Comparison of ENCODE assay signal across 1 cellular context in genomic region chr16:81314603-81315270, GRCh38.
TF ChIP-seq lines count a peak whose summit lies in the region.

GAN (plus strand) TSS chr16:81314962; CDS start chr16:81315114, 152 bp downstream.

TF ChIP-seq in HepG2, 621 proteins besides CTCF, POLR2A, EP300 and RAD21 (continued from another document and continues in another):
- TF ChIP-seq DZIP1 (CRISPR knock-in tag; IDR thresholded peaks at IDR 0.05) (peak; percentile 52), FLYWCH1 (CRISPR knock-in tag; IDR thresholded peaks at IDR 0.05) (no peak), ZNF770 (CRISPR knock-in tag; IDR thresholded peaks at IDR 0.05) (0 out of 2 replicates have a peak, but pooled peaks have one; percentile 6), NR2F6 (IDR thresholded peaks at IDR 0.05) (no peak), NR2F6 (CRISPR knock-in tag; IDR thresholded peaks at IDR 0.05) (peak; percentile 45; the same call in 1 of the 2 replicates), NRL (CRISPR knock-in tag; IDR thresholded peaks at IDR 0.05; ENCODE audit: borderline replicate concordance) (peak; percentile 78; the same call in 1 of the 2 replicates), CSRNP2 (CRISPR knock-in tag; conservative IDR thresholded peaks at IDR 0.05; ENCODE audit: low read depth) (no peak), GATAD1 (CRISPR knock-in tag; IDR thresholded peaks at IDR 0.05) (peak; percentile 97), TARDBP (CRISPR knock-in tag; IDR thresholded peaks at IDR 0.05) (peak; percentile 89; the same call in 1 of the 2 replicates), ATF1 (CRISPR knock-in tag; IDR thresholded peaks at IDR 0.05) (peak; percentile 98), HNF1B (CRISPR knock-in tag; IDR thresholded peaks at IDR 0.05) (peak; percentile 49; the same call in 1 of the 2 replicates), TFAP4 (IDR thresholded peaks at IDR 0.05; ENCODE audit: borderline replicate concordance, low read depth) (peak; percentile 98), CEBPG (CRISPR knock-in tag; IDR thresholded peaks at IDR 0.05) (no peak), ZNF619 (CRISPR knock-in tag; IDR thresholded peaks at IDR 0.05) (peak; percentile 95), ZNF543 (CRISPR knock-in tag; IDR thresholded peaks at IDR 0.05) (no peak), ELK4 (CRISPR knock-in tag; IDR thresholded peaks at IDR 0.05; ENCODE audit: borderline replicate concordance) (no peak), RFXANK (CRISPR knock-in tag; IDR thresholded peaks at IDR 0.05) (no peak), ATF7 (IDR thresholded peaks at IDR 0.05) (no peak), ATF7 (CRISPR knock-in tag; IDR thresholded peaks at IDR 0.05) (peak; percentile 80; the same call in 1 of the 2 replicates), TBX3 (IDR thresholded peaks at IDR 0.05; ENCODE audit: borderline replicate concordance) (peak; percentile 72; the same call in 1 of the 2 replicates), ZEB1 (IDR thresholded peaks at IDR 0.05; ENCODE audit: insufficient replicate concordance, low read depth) (peak; percentile 22), SPEN (CRISPR knock-in tag; IDR thresholded peaks at IDR 0.05; ENCODE audit: low read depth) (peak; percentile 96), E2F1 (CRISPR knock-in tag; IDR thresholded peaks at IDR 0.05) (peak; percentile 73; the same call in 1 of the 2 replicates), ELF1 (CRISPR knock-in tag; IDR thresholded peaks at IDR 0.05) (peak; percentile 76), ZNF451 (CRISPR knock-in tag; IDR thresholded peaks at IDR 0.05) (peak; percentile 90), SALL2 (CRISPR knock-in tag; IDR thresholded peaks at IDR 0.05) (peak; percentile 92), SKI (IDR thresholded peaks at IDR 0.05; ENCODE audit: partially characterized antibody) (peak; percentile 58), HOMEZ (CRISPR knock-in tag; IDR thresholded peaks at IDR 0.05; ENCODE audit: low read depth) (peak; percentile 62), ZNF724P (CRISPR knock-in tag; IDR thresholded peaks at IDR 0.05; ENCODE audit: borderline replicate concordance) (peak; percentile 66; the same call in 1 of the 2 replicates), U2AF1 (optimal IDR thresholded peaks at IDR 0.05; ENCODE audit: low read depth, low read length) (peak; percentile 59), KDM1A (CRISPR knock-in tag; IDR thresholded peaks at IDR 0.05) (peak; percentile 75; the same call in 1 of the 2 replicates), TFDP1 (CRISPR knock-in tag; IDR thresholded peaks at IDR 0.05; ENCODE audit: borderline replicate concordance) (peak; percentile 88; the same call in 1 of the 2 replicates), CREM (IDR thresholded peaks at IDR 0.05) (peak; percentile 98), CREM (CRISPR knock-in tag; IDR thresholded peaks at IDR 0.05) (peak; percentile 91), SUZ12 (IDR thresholded peaks at IDR 0.05; ENCODE audit: low read depth, low read length) (no peak), GMEB1 (CRISPR knock-in tag; IDR thresholded peaks at IDR 0.05; ENCODE audit: borderline replicate concordance) (peak; percentile 97), MIER2 (CRISPR knock-in tag; IDR thresholded peaks at IDR 0.05) (peak; percentile 25; the same call in 1 of the 2 replicates), BCL6 (CRISPR knock-in tag; IDR thresholded peaks at IDR 0.05) (peak; percentile 27; the same call in 1 of the 2 replicates), MYPOP (CRISPR knock-in tag; IDR thresholded peaks at IDR 0.05) (peak; percentile 85), ZNF446 (CRISPR knock-in tag; IDR thresholded peaks at IDR 0.05) (0 out of 2 replicates have a peak, but pooled peaks have one; percentile 26), MXD1 (CRISPR knock-in tag; IDR thresholded peaks at IDR 0.05) (peak; percentile 68)
